15 cellular contexts compared by ENCODE assay signal in genomic region chr9:19116391-19116790, GRCh38. TPM values are rescaled to one million over a fixed set of nuclear protein-coding genes. Genes with fewer than 3 reads are reported as not detected.
DNase-seq lines count a peak whose midpoint lies in the region; ATAC-seq and TF ChIP-seq lines count a peak whose summit lies in the region.
"Had no signal": no experiment of that assay in that cellular context is flagged by ENCODE, and none has a peak within 500 bp of the region (broad histone marks: within the 10 kb centered on the region; RNA-seq: fewer than 3 reads in every experiment).

No MANE protein-coding gene starts in this region.

- H3K4me1 ChIP-seq in adipocyte (ENCODE audit: control insufficient read depth, insufficient read depth, low read length) (peaks cover 64% of the 10 kb centered on the region), heart left ventricle (peaks cover 0 to 42% (median 7%) of the 10 kb centered on the region in 12 donors), suprapubic skin (peaks cover 48% of the 10 kb centered on the region)

- TF ChIP-seq CTCF in heart left ventricle (IDR thresholded peaks at IDR 0.05): no peak
- TF ChIP-seq CTCF in suprapubic skin (IDR thresholded peaks at IDR 0.05): no peak

- DNase-seq in NK-92 treated with Interleukin-12 subunit alpha and Interleukin-12 subunit beta, amount 100 ng/mL, for 24 hours (lab: John Stamatoyannopoulos, UW): peak; percentile 39
- DNase-seq in NK-92 (lab: John Stamatoyannopoulos, UW; ENCODE audit: unreplicated experiment) (no peak), adipocyte (ENCODE audit: low read depth) (no peak), heart left ventricle (peak; percentile 46 to 83 (median 67)), suprapubic skin (ENCODE audit: low spot score in 2 of 2) (peak; percentile 70 to 72), iPS-NIHi7 (ENCODE audit: extremely low spot score) (no peak), DMS114 treated with DMSO at 0.1 percent for 48 hours (lab: John Stamatoyannopoulos, UW; ENCODE audit: unreplicated experiment) (no peak)
- DNase-seq: activated naive CD8-positive, alpha-beta T cell treated with anti-CD3 and anti-CD28 coated beads, Interleukin-2, amount 50 U/mL, for 24 hours; effector memory CD8-positive, alpha-beta T cell; immature natural killer cell; NCI-H1417; stimulated activated CD4-positive, alpha-beta T cell treated with anti-CD3 and anti-CD28 coated beads, Interleukin-12 subunit alpha, Interleukin-12 subunit beta, amount 100 ng/mL, for 4 hours had no signal

- ATAC-seq in heart left ventricle (peak; percentile 86 to 95 (median 94)), GM21381 (IDR thresholded peaks at IDR 0.05; ENCODE audit: unreplicated experiment) (no peak)
- ATAC-seq: activated naive CD8-positive, alpha-beta T cell treated with anti-CD3 and anti-CD28 coated beads, Interleukin-2, amount 50 U/mL, for 24 hours; effector memory CD8-positive, alpha-beta T cell had no signal

- H3K9me3 ChIP-seq in adipocyte (ENCODE audit: control insufficient read depth, low read length) (no peaks in the 10 kb centered on the region), heart left ventricle (no peaks in the 10 kb centered on the region), suprapubic skin (no peaks in the 10 kb centered on the region)

- H3K9ac ChIP-seq in adipocyte (ENCODE audit: low read length): peak overlapping the region; percentile 63

- H3K27ac ChIP-seq in heart left ventricle (peak overlapping the region in 11 of 12 donors; percentile 30 to 79 (median 66)), suprapubic skin (peak overlapping the region; percentile 0)
- H3K27ac ChIP-seq: 22Rv1, HL-60 had no signal

- WGBS in heart left ventricle, 4 donors: 50 to 68% (median 60%) methylated on average over 8 of the region's 8 CpGs
- 47% methylated on average over 8 of the region's 8 CpGs for WGBS in suprapubic skin

- H3K27me3 ChIP-seq in adipocyte (replicated peaks; ENCODE audit: control insufficient read depth, insufficient read depth, low read length) (no peaks in the 10 kb centered on the region), heart left ventricle (no peaks in the 10 kb centered on the region), suprapubic skin (no peaks in the 10 kb centered on the region)

- TF ChIP-seq POLR2A in heart left ventricle (IDR thresholded peaks at IDR 0.05): no peak
- TF ChIP-seq POLR2A in suprapubic skin (IDR thresholded peaks at IDR 0.05): no peak

- intact Hi-C loops in heart left ventricle (cut with DNase I): no loop called here

- TF ChIP-seq EP300 in suprapubic skin (IDR thresholded peaks at IDR 0.05): no peak

- H3K4me3 ChIP-seq in adipocyte (ENCODE audit: low read length) (peak overlapping the region; percentile 29), heart left ventricle (no peak overlapping the region), suprapubic skin (no peak overlapping the region)

- H3K36me3 ChIP-seq in adipocyte (ENCODE audit: control insufficient read depth, insufficient read depth, low read length, severe bottlenecking) (peaks cover 69% of the 10 kb centered on the region), heart left ventricle (peaks cover 0 to 86% (median 75%) of the 10 kb centered on the region in 9 donors), suprapubic skin (peaks cover 74% of the 10 kb centered on the region)

RNA-seq across cellular contexts. Expression of gene PLIN2, which starts 10.9 kb away (rescaled TPM):
- 100 to 1,000 TPM in 5 of 9 donors, 10 to 100 TPM in 4; 42.4 to 538 (median 115) TPM for total RNA-seq in heart left ventricle
- polyA plus RNA-seq in heart left ventricle: 100 to 1,000 TPM in 1 of 2 donors, 10 to 100 TPM in 1; 57.8 to 557 TPM
- total RNA-seq in suprapubic skin: 100 to 1,000 TPM; 124 to 445 (median 162) TPM

RNA-seq across cellular contexts. Expression of gene HAUS6, which starts 13.7 kb away (rescaled TPM):
- total RNA-seq in heart left ventricle (1 to 10 TPM; 4.6 to 8.8 (median 7.3) TPM), suprapubic skin (10 to 100 TPM in 2 of 4 donors, 1 to 10 TPM in 2; 5.6 to 13.7 (median 10.6) TPM)
- 1 to 10 TPM; 1.7 to 4.6 TPM for polyA plus RNA-seq in heart left ventricle

Comparison
In these comparisons a context has a peak if more than half of its experiments do, and no peak if none do; other contexts are left out.
1. DNase-seq: peak in NK-92 treated with Interleukin-12 subunit alpha and Interleukin-12 subunit beta, amount 100 ng/mL, for 24 hours (single experiment), heart left ventricle (5 of 5) and suprapubic skin (2 of 2); none in NK-92 (single experiment), adipocyte (single experiment), iPS-NIHi7 (single experiment) and DMS114 treated with DMSO at 0.1 percent for 48 hours (single experiment).